ENCODE assay signal across 7 cellular contexts in genomic region chr2:191920502-191920901, GRCh38.
"Had no signal": no experiment of that assay in that cellular context is flagged by ENCODE, and none has a peak within 500 bp of the region (broad histone marks: within the 10 kb centered on the region; RNA-seq: fewer than 3 reads in every experiment).

No MANE protein-coding gene starts in this region.

- H3K4me3 ChIP-seq: GM12878 had no signal

- FAIRE-seq: G401.6, GM12878, GM12891, GM18507, GM19239 had no signal

- DNase-seq: GDM1, GF-D8 had no signal
